In the genomic region with DNA sequence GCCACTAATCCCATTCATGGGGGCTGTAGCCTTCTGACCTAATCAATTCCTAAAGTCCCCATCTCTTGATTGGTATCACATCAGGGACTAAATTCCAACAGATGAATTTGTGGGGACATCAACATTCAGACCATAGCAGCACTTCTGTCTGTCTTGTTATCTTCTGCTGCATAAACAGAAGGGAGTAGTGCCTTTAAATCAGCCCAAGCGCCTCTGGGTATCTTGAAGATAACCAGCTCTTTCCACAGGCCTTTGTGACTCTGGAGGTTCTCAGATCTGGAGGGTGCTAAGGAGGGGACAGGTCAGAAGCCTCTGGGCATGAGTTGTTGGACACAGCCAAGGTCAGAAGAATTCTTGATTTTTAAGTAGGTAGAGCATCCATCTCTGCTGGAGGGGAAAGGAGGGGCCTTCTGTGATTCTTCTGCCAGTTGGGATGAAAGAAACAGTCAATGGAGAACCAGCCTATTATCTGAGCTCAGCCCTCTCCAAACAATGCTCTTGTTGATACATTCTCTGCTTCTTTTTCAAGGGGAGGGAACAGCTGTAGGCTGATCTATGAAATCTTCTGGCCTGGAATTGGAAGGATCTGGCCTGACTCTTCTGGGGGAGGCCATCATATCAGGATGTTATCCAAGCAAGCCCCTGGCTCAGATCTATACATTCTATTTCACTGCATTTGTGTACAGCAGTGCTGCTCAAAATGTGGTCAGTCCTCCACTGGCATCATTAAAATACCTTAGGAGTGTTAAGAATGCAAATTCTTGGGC, we compare ENCODE assay signal across 9 cellular contexts. TPM values are rescaled to one million over a fixed set of nuclear protein-coding genes. Genes with fewer than 3 reads are reported as not detected.
A peak's percentile ranks its signal among the peaks of the same experiment; 100 is the strongest.
DNase-seq lines count a peak whose midpoint lies in the region; ATAC-seq, FAIRE-seq and TF ChIP-seq lines count a peak whose summit lies in the region.
"Had no signal": no experiment of that assay in that cellular context is flagged by ENCODE, and none has a peak within 500 bp of the region (broad histone marks: within the 10 kb centered on the region; RNA-seq: fewer than 3 reads in every experiment).

No MANE protein-coding gene starts in this region.

- H3K9me3 ChIP-seq in iPS-15b (ENCODE audit: control insufficient read depth, insufficient read depth, low read length): no peaks in the 10 kb centered on the region
- H3K9me3 ChIP-seq: A549 had no signal

- peak overlapping the region; percentile 14 for H3K4me3 ChIP-seq in iPS-15b (ENCODE audit: low read depth, low read length)
- H3K4me3 ChIP-seq: A549 had no signal

- no peaks in the 10 kb centered on the region for H3K27me3 ChIP-seq in iPS-15b (ENCODE audit: control insufficient read depth, insufficient read depth, low read length)

- TF ChIP-seq CTCF in VCaP (conservative IDR thresholded peaks at IDR 0.05): no peak

- no peaks in the 10 kb centered on the region for H3K36me3 ChIP-seq in iPS-15b (ENCODE audit: control insufficient read depth, insufficient read depth, low read length)

- no peak for TF ChIP-seq POLR2A in H54 (IDR thresholded peaks at IDR 0.05; ENCODE audit: low read depth, low read length)

- FAIRE-seq in H54 (lab: Jason Lieb, UNC): no peak
- FAIRE-seq: A549 had no signal

- H3K4me3 Mint-ChIP-seq in activated CD8-positive, alpha-beta memory T cell treated with anti-CD3 and anti-CD28 coated beads, Interleukin-2, amount 10 ng/mL, durations not matched to agents 7 days and 5 days: no peak overlapping the region
- no peak overlapping the region for H3K4me3 Mint-ChIP-seq in stimulated activated memory B cell treated with anti-CD40 and anti-IgM and Interleukin-4, amounts not matched to agents 10 μg/mL and 1 μg/mL and 100 μg/mL, for 72 hours

- no peaks in the 10 kb centered on the region for H3K9me3 Mint-ChIP-seq in activated CD8-positive, alpha-beta memory T cell treated with anti-CD3 and anti-CD28 coated beads, Interleukin-2, amount 10 ng/mL, durations not matched to agents 7 days and 5 days (ENCODE audit: low read depth)
- H3K9me3 Mint-ChIP-seq in stimulated activated memory B cell treated with anti-CD40 and anti-IgM and Interleukin-4, amounts not matched to agents 10 μg/mL and 1 μg/mL and 100 μg/mL, for 72 hours: no peaks in the 10 kb centered on the region

- H3K27me3 Mint-ChIP-seq in activated CD8-positive, alpha-beta memory T cell treated with anti-CD3 and anti-CD28 coated beads, Interleukin-2, amount 10 ng/mL, durations not matched to agents 7 days and 5 days: no peaks in the 10 kb centered on the region
- peaks cover 15% of the 10 kb centered on the region for H3K27me3 Mint-ChIP-seq in stimulated activated memory B cell treated with anti-CD40 and anti-IgM and Interleukin-4, amounts not matched to agents 10 μg/mL and 1 μg/mL and 100 μg/mL, for 72 hours

- H3K4me1 Mint-ChIP-seq in activated CD8-positive, alpha-beta memory T cell treated with anti-CD3 and anti-CD28 coated beads, Interleukin-2, amount 10 ng/mL, durations not matched to agents 7 days and 5 days: peaks cover 23% of the 10 kb centered on the region
- peaks cover 30% of the 10 kb centered on the region for H3K4me1 Mint-ChIP-seq in stimulated activated memory B cell treated with anti-CD40 and anti-IgM and Interleukin-4, amounts not matched to agents 10 μg/mL and 1 μg/mL and 100 μg/mL, for 72 hours

- H3K27ac ChIP-seq in VCaP: peak overlapping the region; percentile 61; the same call in 1 of the 2 replicates

- no peak for ATAC-seq in activated CD8-positive, alpha-beta memory T cell treated with anti-CD3 and anti-CD28 coated beads, Interleukin-2, amount 10 ng/mL, durations not matched to agents 7 days and 5 days
- ATAC-seq in stimulated activated memory B cell treated with anti-CD40 and anti-IgM and Interleukin-4, amounts not matched to agents 10 μg/mL and 1 μg/mL and 100 μg/mL, for 72 hours: no peak
- ATAC-seq in GM18870 (IDR thresholded peaks at IDR 0.05; ENCODE audit: unreplicated experiment): no peak

- H3K9ac ChIP-seq in iPS-15b (ENCODE audit: low read depth, low read length): no peak overlapping the region

- H3K36me3 Mint-ChIP-seq in activated CD8-positive, alpha-beta memory T cell treated with anti-CD3 and anti-CD28 coated beads, Interleukin-2, amount 10 ng/mL, durations not matched to agents 7 days and 5 days: no peaks in the 10 kb centered on the region
- H3K36me3 Mint-ChIP-seq in stimulated activated memory B cell treated with anti-CD40 and anti-IgM and Interleukin-4, amounts not matched to agents 10 μg/mL and 1 μg/mL and 100 μg/mL, for 72 hours: no peaks in the 10 kb centered on the region

- peaks cover 29% of the 10 kb centered on the region for H3K4me1 ChIP-seq in iPS-15b (ENCODE audit: control insufficient read depth, insufficient read depth, low read length)

- H3K27ac Mint-ChIP-seq in activated CD8-positive, alpha-beta memory T cell treated with anti-CD3 and anti-CD28 coated beads, Interleukin-2, amount 10 ng/mL, durations not matched to agents 7 days and 5 days: peak overlapping the region; percentile 34
- peak overlapping the region; percentile 72 for H3K27ac Mint-ChIP-seq in stimulated activated memory B cell treated with anti-CD40 and anti-IgM and Interleukin-4, amounts not matched to agents 10 μg/mL and 1 μg/mL and 100 μg/mL, for 72 hours

- CTCF ChIA-PET in activated CD8-positive, alpha-beta memory T cell treated with anti-CD3 and anti-CD28 coated beads, Interleukin-2, amount 10 ng/mL, durations not matched to agents 7 days and 5 days (lab: Charles Lee): interaction anchor here (0.6 to 3.9 kb wide), 13 partner anchors 9 to 361 kb away, joined by 3 to 25 read pairs (median 4); a partner anchor contains a TSS

- DNase-seq in activated CD8-positive, alpha-beta memory T cell treated with anti-CD3 and anti-CD28 coated beads, Interleukin-2, amount 10 ng/mL, durations not matched to agents 7 days and 5 days: no peak
- no peak for DNase-seq in activated CD8-positive, alpha-beta memory T cell treated with anti-CD3 and anti-CD28 coated beads for 24 hours
- DNase-seq in H54 (ENCODE audit: insufficient read length, low spot score) (no peak), NCI-H446 treated with DMSO at 0.1 percent for 48 hours (lab: John Stamatoyannopoulos, UW) (no peak)

RNA-seq across cellular contexts. Expression of a gene that starts 31.2 kb away (rescaled TPM):
- total RNA-seq in activated CD8-positive, alpha-beta memory T cell treated with anti-CD3 and anti-CD28 coated beads, Interleukin-2, amount 10 ng/mL, durations not matched to agents 7 days and 5 days: 10 to 100 TPM; 10.2 to 13.6 TPM
